Comparison of ENCODE assay signal across 1 cellular context in the genomic region with DNA sequence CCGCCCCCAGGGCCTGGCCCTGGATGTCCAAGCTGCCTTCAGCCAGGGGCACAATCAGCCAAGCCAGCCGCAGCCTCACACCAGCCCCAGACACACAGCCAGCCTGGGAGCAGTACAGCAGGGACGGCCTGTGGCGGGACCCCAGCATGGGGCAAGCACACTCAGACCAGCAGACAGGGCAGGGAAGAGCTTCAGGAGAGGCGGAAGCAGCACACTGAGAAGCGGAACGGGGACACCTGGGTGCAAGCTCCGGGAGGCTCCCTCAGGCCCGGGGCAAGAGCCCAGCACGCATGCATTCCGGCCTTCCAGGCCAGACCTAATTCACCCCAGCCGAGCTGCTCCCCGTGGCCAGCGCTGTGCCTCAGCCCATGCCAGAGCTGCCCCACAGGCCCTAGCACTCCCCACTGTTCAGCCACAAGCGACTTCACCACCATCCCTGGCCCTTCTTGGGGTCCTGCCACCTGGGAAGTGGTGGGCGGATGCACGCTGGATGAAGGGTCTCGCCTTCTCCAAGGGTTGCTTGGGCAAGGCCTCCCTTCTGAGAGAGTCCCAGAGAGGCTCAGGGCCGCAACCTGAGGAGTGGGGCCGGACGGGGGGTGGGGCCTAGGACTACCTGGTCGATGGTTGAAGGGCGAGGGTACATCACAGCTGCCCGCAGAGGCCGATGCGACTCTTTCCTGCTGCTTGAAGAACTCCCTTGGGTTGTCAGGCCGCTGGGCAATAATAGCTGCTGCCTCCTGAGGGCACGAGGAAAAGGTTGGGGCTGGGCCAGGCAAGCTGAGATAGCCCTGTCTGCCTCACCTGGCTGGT.
TF ChIP-seq lines count a peak whose summit lies in the region.

No MANE protein-coding gene starts in this region.

TF ChIP-seq in GM23338, 12 proteins besides CTCF, POLR2A, EP300 and RAD21 (continued from another document):
- TF ChIP-seq, protein P1, sequence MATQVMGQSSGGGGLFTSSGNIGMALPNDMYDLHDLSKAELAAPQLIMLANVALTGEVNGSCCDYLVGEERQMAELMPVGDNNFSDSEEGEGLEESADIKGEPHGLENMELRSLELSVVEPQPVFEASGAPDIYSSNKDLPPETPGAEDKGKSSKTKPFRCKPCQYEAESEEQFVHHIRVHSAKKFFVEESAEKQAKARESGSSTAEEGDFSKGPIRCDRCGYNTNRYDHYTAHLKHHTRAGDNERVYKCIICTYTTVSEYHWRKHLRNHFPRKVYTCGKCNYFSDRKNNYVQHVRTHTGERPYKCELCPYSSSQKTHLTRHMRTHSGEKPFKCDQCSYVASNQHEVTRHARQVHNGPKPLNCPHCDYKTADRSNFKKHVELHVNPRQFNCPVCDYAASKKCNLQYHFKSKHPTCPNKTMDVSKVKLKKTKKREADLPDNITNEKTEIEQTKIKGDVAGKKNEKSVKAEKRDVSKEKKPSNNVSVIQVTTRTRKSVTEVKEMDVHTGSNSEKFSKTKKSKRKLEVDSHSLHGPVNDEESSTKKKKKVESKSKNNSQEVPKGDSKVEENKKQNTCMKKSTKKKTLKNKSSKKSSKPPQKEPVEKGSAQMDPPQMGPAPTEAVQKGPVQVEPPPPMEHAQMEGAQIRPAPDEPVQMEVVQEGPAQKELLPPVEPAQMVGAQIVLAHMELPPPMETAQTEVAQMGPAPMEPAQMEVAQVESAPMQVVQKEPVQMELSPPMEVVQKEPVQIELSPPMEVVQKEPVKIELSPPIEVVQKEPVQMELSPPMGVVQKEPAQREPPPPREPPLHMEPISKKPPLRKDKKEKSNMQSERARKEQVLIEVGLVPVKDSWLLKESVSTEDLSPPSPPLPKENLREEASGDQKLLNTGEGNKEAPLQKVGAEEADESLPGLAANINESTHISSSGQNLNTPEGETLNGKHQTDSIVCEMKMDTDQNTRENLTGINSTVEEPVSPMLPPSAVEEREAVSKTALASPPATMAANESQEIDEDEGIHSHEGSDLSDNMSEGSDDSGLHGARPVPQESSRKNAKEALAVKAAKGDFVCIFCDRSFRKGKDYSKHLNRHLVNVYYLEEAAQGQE (IDR thresholded peaks at IDR 0.05; ENCODE audit: unreplicated experiment) = no peak
- TF ChIP-seq, protein P2, sequence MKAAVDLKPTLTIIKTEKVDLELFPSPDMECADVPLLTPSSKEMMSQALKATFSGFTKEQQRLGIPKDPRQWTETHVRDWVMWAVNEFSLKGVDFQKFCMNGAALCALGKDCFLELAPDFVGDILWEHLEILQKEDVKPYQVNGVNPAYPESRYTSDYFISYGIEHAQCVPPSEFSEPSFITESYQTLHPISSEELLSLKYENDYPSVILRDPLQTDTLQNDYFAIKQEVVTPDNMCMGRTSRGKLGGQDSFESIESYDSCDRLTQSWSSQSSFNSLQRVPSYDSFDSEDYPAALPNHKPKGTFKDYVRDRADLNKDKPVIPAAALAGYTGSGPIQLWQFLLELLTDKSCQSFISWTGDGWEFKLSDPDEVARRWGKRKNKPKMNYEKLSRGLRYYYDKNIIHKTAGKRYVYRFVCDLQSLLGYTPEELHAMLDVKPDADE (IDR thresholded peaks at IDR 0.05) = no peak
- no peak for TF ChIP-seq NANOG (IDR thresholded peaks at IDR 0.05; ENCODE audit: borderline replicate concordance)
